Comparison of ENCODE assay signal across 1 cellular context in the genomic region with DNA sequence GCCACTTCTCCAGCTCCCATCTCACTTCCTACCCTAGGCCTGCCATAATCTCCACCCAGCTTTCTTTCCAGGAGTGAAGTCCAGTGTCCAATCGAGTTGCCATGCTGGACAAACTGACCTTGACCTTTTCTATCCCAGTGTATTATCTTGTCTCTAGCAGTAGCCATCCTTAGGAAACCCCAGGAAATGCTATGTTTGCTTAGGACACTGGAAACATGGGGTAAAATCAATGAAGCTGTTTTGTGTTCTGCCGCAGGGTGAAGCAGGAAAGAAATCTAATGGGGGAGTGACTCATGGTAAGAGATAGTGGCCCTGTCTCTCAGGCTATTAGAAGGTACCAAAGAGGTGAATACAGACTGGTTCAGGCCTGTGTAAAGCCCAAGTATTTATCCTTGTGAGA.
TF ChIP-seq lines count a peak whose summit lies in the region.

No MANE protein-coding gene starts in this region.

TF ChIP-seq in HepG2, 621 proteins besides CTCF, POLR2A, EP300 and RAD21 (continued from another document and continues in another):
- TF ChIP-seq ZNF446 (CRISPR knock-in tag; IDR thresholded peaks at IDR 0.05) (no peak), NFYC (CRISPR knock-in tag; IDR thresholded peaks at IDR 0.05) (no peak), WIZ (CRISPR knock-in tag; IDR thresholded peaks at IDR 0.05) (no peak), ARNT (IDR thresholded peaks at IDR 0.05) (no peak), ZNF136 (CRISPR knock-in tag; IDR thresholded peaks at IDR 0.05; ENCODE audit: low read depth) (no peak), ZBTB1 (CRISPR knock-in tag; IDR thresholded peaks at IDR 0.05; ENCODE audit: borderline replicate concordance) (no peak), ZMAT3 (CRISPR knock-in tag; conservative IDR thresholded peaks at IDR 0.05) (no peak), U2AF2 (IDR thresholded peaks at IDR 0.05; ENCODE audit: low read depth, low read length) (no peak), ZNF256 (CRISPR knock-in tag; conservative IDR thresholded peaks at IDR 0.05) (no peak), ZNF180 (CRISPR knock-in tag; IDR thresholded peaks at IDR 0.05; ENCODE audit: borderline replicate concordance, low read depth) (no peak), NCOR1 (IDR thresholded peaks at IDR 0.05; ENCODE audit: borderline replicate concordance, low read length) (no peak), SNRNP70 (IDR thresholded peaks at IDR 0.05; ENCODE audit: low read depth, low read length) (no peak), NR2F6 (IDR thresholded peaks at IDR 0.05) (no peak), NR2F6 (CRISPR knock-in tag; IDR thresholded peaks at IDR 0.05) (0 out of 2 replicates have a peak, but pooled peaks have one; percentile 44), SRSF1 (optimal IDR thresholded peaks at IDR 0.05; ENCODE audit: low read depth, low read length) (no peak), FUBP1 (CRISPR knock-in tag; IDR thresholded peaks at IDR 0.05; ENCODE audit: borderline replicate concordance) (no peak), PRDM15 (CRISPR knock-in tag; IDR thresholded peaks at IDR 0.05) (no peak), NFE2L1 (CRISPR knock-in tag; IDR thresholded peaks at IDR 0.05; ENCODE audit: borderline replicate concordance) (no peak), ZNF547 (CRISPR knock-in tag; IDR thresholded peaks at IDR 0.05) (no peak), TP53 (CRISPR knock-in tag; conservative IDR thresholded peaks at IDR 0.05) (no peak), HNF4A (CRISPR knock-in tag; IDR thresholded peaks at IDR 0.05) (peak; percentile 36; the same call in 1 of the 2 replicates), RARA (CRISPR knock-in tag; IDR thresholded peaks at IDR 0.05) (peak; percentile 69), FOXO4 (CRISPR knock-in tag; conservative IDR thresholded peaks at IDR 0.05) (no peak), ZNF589 (CRISPR knock-in tag; conservative IDR thresholded peaks at IDR 0.05) (no peak), CHD2 (IDR thresholded peaks at IDR 0.05; ENCODE audit: low read depth, low read length) (no peak), GLI4 (CRISPR knock-in tag; IDR thresholded peaks at IDR 0.05; ENCODE audit: borderline replicate concordance) (no peak), EED (CRISPR knock-in tag; IDR thresholded peaks at IDR 0.05) (no peak), GTF3A (CRISPR knock-in tag; conservative IDR thresholded peaks at IDR 0.05) (no peak), TGIF2 (CRISPR knock-in tag; IDR thresholded peaks at IDR 0.05) (no peak), ZNF850 (CRISPR knock-in tag; conservative IDR thresholded peaks at IDR 0.05) (no peak), JUN (CRISPR knock-in tag; IDR thresholded peaks at IDR 0.05) (no peak), KDM5A (IDR thresholded peaks at IDR 0.05; ENCODE audit: borderline replicate concordance, low read length) (no peak), PRDM4 (CRISPR knock-in tag; IDR thresholded peaks at IDR 0.05; ENCODE audit: borderline replicate concordance) (no peak)
- TF ChIP-seq, protein P1, sequence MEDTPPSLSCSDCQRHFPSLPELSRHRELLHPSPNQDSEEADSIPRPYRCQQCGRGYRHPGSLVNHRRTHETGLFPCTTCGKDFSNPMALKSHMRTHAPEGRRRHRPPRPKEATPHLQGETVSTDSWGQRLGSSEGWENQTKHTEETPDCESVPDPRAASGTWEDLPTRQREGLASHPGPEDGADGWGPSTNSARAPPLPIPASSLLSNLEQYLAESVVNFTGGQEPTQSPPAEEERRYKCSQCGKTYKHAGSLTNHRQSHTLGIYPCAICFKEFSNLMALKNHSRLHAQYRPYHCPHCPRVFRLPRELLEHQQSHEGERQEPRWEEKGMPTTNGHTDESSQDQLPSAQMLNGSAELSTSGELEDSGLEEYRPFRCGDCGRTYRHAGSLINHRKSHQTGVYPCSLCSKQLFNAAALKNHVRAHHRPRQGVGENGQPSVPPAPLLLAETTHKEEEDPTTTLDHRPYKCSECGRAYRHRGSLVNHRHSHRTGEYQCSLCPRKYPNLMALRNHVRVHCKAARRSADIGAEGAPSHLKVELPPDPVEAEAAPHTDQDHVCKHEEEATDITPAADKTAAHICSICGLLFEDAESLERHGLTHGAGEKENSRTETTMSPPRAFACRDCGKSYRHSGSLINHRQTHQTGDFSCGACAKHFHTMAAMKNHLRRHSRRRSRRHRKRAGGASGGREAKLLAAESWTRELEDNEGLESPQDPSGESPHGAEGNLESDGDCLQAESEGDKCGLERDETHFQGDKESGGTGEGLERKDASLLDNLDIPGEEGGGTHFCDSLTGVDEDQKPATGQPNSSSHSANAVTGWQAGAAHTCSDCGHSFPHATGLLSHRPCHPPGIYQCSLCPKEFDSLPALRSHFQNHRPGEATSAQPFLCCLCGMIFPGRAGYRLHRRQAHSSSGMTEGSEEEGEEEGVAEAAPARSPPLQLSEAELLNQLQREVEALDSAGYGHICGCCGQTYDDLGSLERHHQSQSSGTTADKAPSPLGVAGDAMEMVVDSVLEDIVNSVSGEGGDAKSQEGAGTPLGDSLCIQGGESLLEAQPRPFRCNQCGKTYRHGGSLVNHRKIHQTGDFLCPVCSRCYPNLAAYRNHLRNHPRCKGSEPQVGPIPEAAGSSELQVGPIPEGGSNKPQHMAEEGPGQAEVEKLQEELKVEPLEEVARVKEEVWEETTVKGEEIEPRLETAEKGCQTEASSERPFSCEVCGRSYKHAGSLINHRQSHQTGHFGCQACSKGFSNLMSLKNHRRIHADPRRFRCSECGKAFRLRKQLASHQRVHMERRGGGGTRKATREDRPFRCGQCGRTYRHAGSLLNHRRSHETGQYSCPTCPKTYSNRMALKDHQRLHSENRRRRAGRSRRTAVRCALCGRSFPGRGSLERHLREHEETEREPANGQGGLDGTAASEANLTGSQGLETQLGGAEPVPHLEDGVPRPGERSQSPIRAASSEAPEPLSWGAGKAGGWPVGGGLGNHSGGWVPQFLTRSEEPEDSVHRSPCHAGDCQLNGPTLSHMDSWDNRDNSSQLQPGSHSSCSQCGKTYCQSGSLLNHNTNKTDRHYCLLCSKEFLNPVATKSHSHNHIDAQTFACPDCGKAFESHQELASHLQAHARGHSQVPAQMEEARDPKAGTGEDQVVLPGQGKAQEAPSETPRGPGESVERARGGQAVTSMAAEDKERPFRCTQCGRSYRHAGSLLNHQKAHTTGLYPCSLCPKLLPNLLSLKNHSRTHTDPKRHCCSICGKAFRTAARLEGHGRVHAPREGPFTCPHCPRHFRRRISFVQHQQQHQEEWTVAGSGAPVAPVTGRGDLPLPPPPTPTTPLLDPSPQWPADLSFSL (CRISPR knock-in tag; IDR thresholded peaks at IDR 0.05), result no peak
- TF ChIP-seq, protein P2, sequence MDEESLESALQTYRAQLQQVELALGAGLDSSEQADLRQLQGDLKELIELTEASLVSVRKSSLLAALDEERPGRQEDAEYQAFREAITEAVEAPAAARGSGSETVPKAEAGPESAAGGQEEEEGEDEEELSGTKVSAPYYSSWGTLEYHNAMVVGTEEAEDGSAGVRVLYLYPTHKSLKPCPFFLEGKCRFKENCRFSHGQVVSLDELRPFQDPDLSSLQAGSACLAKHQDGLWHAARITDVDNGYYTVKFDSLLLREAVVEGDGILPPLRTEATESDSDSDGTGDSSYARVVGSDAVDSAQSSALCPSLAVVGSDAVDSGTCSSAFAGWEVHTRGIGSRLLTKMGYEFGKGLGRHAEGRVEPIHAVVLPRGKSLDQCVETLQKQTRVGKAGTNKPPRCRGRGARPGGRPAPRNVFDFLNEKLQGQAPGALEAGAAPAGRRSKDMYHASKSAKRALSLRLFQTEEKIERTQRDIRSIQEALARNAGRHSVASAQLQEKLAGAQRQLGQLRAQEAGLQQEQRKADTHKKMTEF (CRISPR knock-in tag; IDR thresholded peaks at IDR 0.05), result no peak
- TF ChIP-seq, protein P3, sequence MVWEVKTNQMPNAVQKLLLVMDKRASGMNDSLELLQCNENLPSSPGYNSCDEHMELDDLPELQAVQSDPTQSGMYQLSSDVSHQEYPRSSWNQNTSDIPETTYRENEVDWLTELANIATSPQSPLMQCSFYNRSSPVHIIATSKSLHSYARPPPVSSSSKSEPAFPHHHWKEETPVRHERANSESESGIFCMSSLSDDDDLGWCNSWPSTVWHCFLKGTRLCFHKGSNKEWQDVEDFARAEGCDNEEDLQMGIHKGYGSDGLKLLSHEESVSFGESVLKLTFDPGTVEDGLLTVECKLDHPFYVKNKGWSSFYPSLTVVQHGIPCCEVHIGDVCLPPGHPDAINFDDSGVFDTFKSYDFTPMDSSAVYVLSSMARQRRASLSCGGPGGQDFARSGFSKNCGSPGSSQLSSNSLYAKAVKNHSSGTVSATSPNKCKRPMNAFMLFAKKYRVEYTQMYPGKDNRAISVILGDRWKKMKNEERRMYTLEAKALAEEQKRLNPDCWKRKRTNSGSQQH (CRISPR knock-in tag; IDR thresholded peaks at IDR 0.05; ENCODE audit: low read depth), result no peak
- TF ChIP-seq, protein P4, sequence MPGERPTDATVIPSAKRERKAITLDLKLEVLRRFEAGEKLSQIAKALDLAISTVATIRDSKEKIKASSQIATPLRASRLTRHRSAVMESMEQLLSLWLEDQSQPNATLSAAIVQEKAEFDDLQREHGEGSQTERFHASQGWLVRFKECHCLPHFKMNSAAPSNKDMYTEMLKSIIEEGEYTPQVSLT (CRISPR knock-in tag; IDR thresholded peaks at IDR 0.05; ENCODE audit: borderline replicate concordance, low read depth), result no peak
